ENCODE assay signal across 8 cellular contexts in the genomic region with DNA sequence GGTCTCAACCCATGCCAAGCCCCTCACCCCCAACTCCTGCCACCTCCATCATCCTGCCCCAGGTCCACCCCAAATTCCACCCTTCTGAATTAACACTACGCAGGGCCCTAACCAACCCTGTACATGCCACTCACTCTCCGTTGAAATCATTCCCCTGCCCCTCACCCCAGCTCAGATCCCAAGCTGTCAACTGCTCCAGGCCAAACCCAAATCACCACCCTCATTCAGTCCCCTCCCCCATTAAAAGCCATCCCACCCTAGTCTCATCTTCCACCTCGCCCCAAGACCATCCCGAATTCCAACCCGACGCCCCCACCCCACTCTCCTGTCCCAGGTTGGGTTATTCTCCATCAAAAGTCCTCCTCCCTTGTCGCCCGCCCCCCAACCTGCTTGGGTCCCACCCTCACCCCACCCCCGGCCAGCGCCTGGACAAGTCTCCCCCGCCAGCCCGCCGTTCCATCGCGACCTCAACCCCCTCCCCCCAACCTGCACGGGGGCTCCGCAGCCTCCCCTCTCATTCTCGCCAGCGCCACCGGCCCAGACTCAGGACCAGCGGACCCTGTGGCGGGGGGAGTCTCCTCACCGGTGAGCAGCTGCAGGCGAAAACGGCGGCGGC. TPM values are rescaled to one million over a fixed set of nuclear protein-coding genes. Genes with fewer than 3 reads are reported as not detected.
DNase-seq lines count a peak whose midpoint lies in the region; ATAC-seq and TF ChIP-seq lines count a peak whose summit lies in the region.

No MANE protein-coding gene starts in this region.

- peaks cover 11 to 17% of the 10 kb centered on the region in 2 donors for H3K36me3 Mint-ChIP-seq in activated naive CD4-positive, alpha-beta T cell treated with anti-CD3 and anti-CD28 coated beads, Interleukin-2, amount 50 U/mL, for 72 hours

- ATAC-seq in activated naive CD4-positive, alpha-beta T cell treated with anti-CD3 and anti-CD28 coated beads, Interleukin-2, amount 50 U/mL, for 72 hours = no peak

- peak overlapping the region; percentile 77 for H3K9ac ChIP-seq in smooth muscle cell (ENCODE audit: low read depth)

- peaks cover 54% of the 10 kb centered on the region for H3K79me2 ChIP-seq in smooth muscle cell (ENCODE audit: low read depth)

- peaks cover 48% of the 10 kb centered on the region for H4K20me1 ChIP-seq in smooth muscle cell (ENCODE audit: low read depth)

- H3K27ac ChIP-seq in iPS DF 6.9 (ENCODE audit: low read length) (no peak overlapping the region), smooth muscle cell (ENCODE audit: low read depth) (peak overlapping the region; percentile 21)

- no CpG with 5 or more reads among the region's 27 CpGs for WGBS in iPS DF 6.9 (ENCODE audit: insufficient coverage, insufficient read length)
- 0% methylated on average over 20 of the region's 27 CpGs for WGBS in smooth muscle cell (ENCODE audit: low lambda C conversion rate)

- H3K36me3 ChIP-seq in iPS DF 6.9 (ENCODE audit: control insufficient read depth, insufficient read depth, low read length) (no peaks in the 10 kb centered on the region), smooth muscle cell (ENCODE audit: low read depth) (no peaks in the 10 kb centered on the region)

- peak overlapping the region; percentile 67 for H2AFZ ChIP-seq in smooth muscle cell (ENCODE audit: low read depth)

- H3K4me1 ChIP-seq in iPS DF 6.9 (ENCODE audit: control insufficient read depth, insufficient read depth, low read length) = peaks cover 8% of the 10 kb centered on the region; the same call in 1 of the 2 replicates
- peaks cover 20% of the 10 kb centered on the region for H3K4me1 ChIP-seq in smooth muscle cell (ENCODE audit: low read depth)

- H3K9me3 Mint-ChIP-seq in activated naive CD4-positive, alpha-beta T cell treated with anti-CD3 and anti-CD28 coated beads, Interleukin-2, amount 50 U/mL, for 72 hours = no peaks in the 10 kb centered on the region

- peak overlapping the region; percentile 84 for H3K4me2 ChIP-seq in smooth muscle cell

- no peak for TF ChIP-seq CTCF in smooth muscle cell (IDR thresholded peaks at IDR 0.05; ENCODE audit: borderline replicate concordance, insufficient read depth, poor library complexity, severe bottlenecking)

- H3K27me3 ChIP-seq in iPS DF 6.9 (ENCODE audit: control insufficient read depth, insufficient read depth, low read length) (no peaks in the 10 kb centered on the region), smooth muscle cell (ENCODE audit: low read depth) (no peaks in the 10 kb centered on the region)

- DNase-seq in stimulated activated CD4-positive, alpha-beta T cell treated with anti-CD3 and anti-CD28 coated beads, TNF-alpha, amount 100 ng/mL, for 4 hours (ENCODE audit: low read depth in 3 of 3) = peak in 2 of 3 experiments; percentile 0 to 1
- DNase-seq in stimulated activated CD4-positive, alpha-beta T cell treated with anti-CD3 and anti-CD28 coated beads, Interleukin-4, amount 100 ng/mL, for 4 hours = no peak
- no peak for DNase-seq in activated naive CD4-positive, alpha-beta T cell treated with anti-CD3 and anti-CD28 coated beads, Interleukin-2, amount 50 U/mL, for 72 hours (ENCODE audit: low spot score in 2 of 2)
- DNase-seq in iPS DF 6.9 (ENCODE audit: low read depth, low spot score) = no peak
- no peak for DNase-seq in smooth muscle cell (lab: John Stamatoyannopoulos, UW; ENCODE audit: unreplicated experiment)
- no peak for DNase-seq in iPS-NIHi11 (ENCODE audit: low spot score)
- no peak for DNase-seq in mesenteric fat pad (ENCODE audit: low spot score)
- no peak for DNase-seq in NCI-H2081 (lab: John Stamatoyannopoulos, UW)

- H3K9me3 ChIP-seq in iPS DF 6.9 (ENCODE audit: control insufficient read depth, insufficient read depth, low read length) = no peaks in the 10 kb centered on the region
- H3K9me3 ChIP-seq in smooth muscle cell (replicated peaks; ENCODE audit: low read depth) = no peaks in the 10 kb centered on the region

- peak overlapping the region; percentile 81 to 95 for H3K27ac Mint-ChIP-seq in activated naive CD4-positive, alpha-beta T cell treated with anti-CD3 and anti-CD28 coated beads, Interleukin-2, amount 50 U/mL, for 72 hours

- H3F3A ChIP-seq in smooth muscle cell (ENCODE audit: low read depth) = no peaks in the 10 kb centered on the region

- peak overlapping the region; percentile 90; the same call in 1 of the 2 replicates for H3K4me3 ChIP-seq in iPS DF 6.9 (ENCODE audit: low read length)
- H3K4me3 ChIP-seq in smooth muscle cell = peak overlapping the region; percentile 93

RNA-seq across cellular contexts. Expression of gene FAM168A, which starts 0.5 kb away (rescaled TPM):
- 10 to 100 TPM; 16.6 to 23.4 TPM for total RNA-seq in activated naive CD4-positive, alpha-beta T cell treated with anti-CD3 and anti-CD28 coated beads, Interleukin-2, amount 50 U/mL, for 72 hours
- total RNA-seq in smooth muscle cell = 32.5 and 39.3 TPM in 2 replicates
- 10.8 and 13.0 TPM in 2 replicates for polyA plus RNA-seq in smooth muscle cell
- total RNA-seq in mesenteric fat pad = 30.2 TPM

RNA-seq across cellular contexts. Expression of gene PLEKHB1, which starts 48.9 kb away (rescaled TPM):
- 10 to 100 TPM; 16.4 to 19.9 TPM for total RNA-seq in activated naive CD4-positive, alpha-beta T cell treated with anti-CD3 and anti-CD28 coated beads, Interleukin-2, amount 50 U/mL, for 72 hours
- total RNA-seq in smooth muscle cell = 0.22 and 1.2 TPM in 2 replicates
- polyA plus RNA-seq in smooth muscle cell = 2.5 and 2.7 TPM in 2 replicates
- total RNA-seq in mesenteric fat pad = 0.58 TPM

Comparison
In these comparisons a context has a peak if more than half of its experiments do, and no peak if none do; other contexts are left out.
1. DNase-seq: peak in stimulated activated CD4-positive, alpha-beta T cell treated with anti-CD3 and anti-CD28 coated beads, TNF-alpha, amount 100 ng/mL, for 4 hours (2 of 3); none in stimulated activated CD4-positive, alpha-beta T cell treated with anti-CD3 and anti-CD28 coated beads, Interleukin-4, amount 100 ng/mL, for 4 hours (0 of 2), activated naive CD4-positive, alpha-beta T cell treated with anti-CD3 and anti-CD28 coated beads, Interleukin-2, amount 50 U/mL, for 72 hours (0 of 2), iPS DF 6.9 (single experiment), smooth muscle cell (single experiment), iPS-NIHi11 (single experiment), mesenteric fat pad (single experiment) and NCI-H2081 (0 of 2).